In genomic region chr4:27350161-27350560, GRCh38 we compare ENCODE assay signal across 26 cellular contexts.
DNase-seq lines count a peak whose midpoint lies in the region; ATAC-seq, FAIRE-seq and TF ChIP-seq lines count a peak whose summit lies in the region.
"Had no signal": no experiment of that assay in that cellular context is flagged by ENCODE, and none has a peak within 500 bp of the region (broad histone marks: within the 10 kb centered on the region; RNA-seq: fewer than 3 reads in every experiment).

No MANE protein-coding gene starts in this region.

- dilution Hi-C loops in keratinocyte (cut with MboI; ENCODE audit: extremely low pct_ligation_motif_present, low sequenced_read_pairs): no loop called here

- H3K79me2 ChIP-seq in astrocyte (ENCODE audit: insufficient read depth, low read length): no peaks in the 10 kb centered on the region
- H3K79me2 ChIP-seq in keratinocyte (ENCODE audit: control insufficient read depth, insufficient read depth, low read length): no peaks in the 10 kb centered on the region

- H3K4me3 ChIP-seq in astrocyte (ENCODE audit: insufficient read depth, low read depth, low read length): no peak overlapping the region
- H3K4me3 ChIP-seq in keratinocyte (ENCODE audit: control insufficient read depth in 2 of 3, extremely low read depth in 1 of 3, insufficient read depth in 2 of 3, low read depth in 1 of 3, low read length in 3 of 3): no peak overlapping the region
- H3K4me3 ChIP-seq: uterus had no signal

- no peak for TF ChIP-seq CTCF in astrocyte (IDR thresholded peaks at IDR 0.05; ENCODE audit: insufficient read depth, low read depth, low read length)
- TF ChIP-seq CTCF in keratinocyte (optimal IDR thresholded peaks at IDR 0.05 in 1 of 3, IDR thresholded peaks at IDR 0.05 in 1 of 3, conservative IDR thresholded peaks at IDR 0.05 in 1 of 3; ENCODE audit: extremely low read depth in 1 of 3, insufficient read depth in 2 of 3, low read length in 3 of 3): no peak
- TF ChIP-seq CTCF in GM20000 (IDR thresholded peaks at IDR 0.05; ENCODE audit: extremely low read depth, missing control alignments): no peak

- DNase-seq in Caki2 (ENCODE audit: low read depth) (peak; percentile 30), NCI-H226 (peak; percentile 74), astrocyte (ENCODE audit: low read depth) (peak; percentile 48), keratinocyte (ENCODE audit: low read depth, low spot score) (peak; percentile 50), SK-N-DZ (ENCODE audit: low spot score) (no peak), NCI-H748 (lab: John Stamatoyannopoulos, UW; ENCODE audit: unreplicated experiment) (no peak), GM20000 (ENCODE audit: low spot score) (no peak)
- DNase-seq: ACHN; activated CD4-positive, alpha-beta T cell treated with anti-CD3 and anti-CD28 coated beads, Interleukin-2, amount 10 ng/mL, durations not matched to agents 24 days and 14 days; brain microvascular endothelial cell; cortex of kidney; foreskin melanocyte; H9; hippocampal formation; islet precursor cell; NCI-H1417; NCI-H2107; NCI-H510A; nucleus accumbens; retina; Right ventricle myocardium superior; uterus had no signal

- H4K20me1 ChIP-seq in astrocyte (ENCODE audit: insufficient read depth, low read length) (no peaks in the 10 kb centered on the region), keratinocyte (ENCODE audit: control insufficient read depth, extremely low read depth, insufficient read depth, low read length) (no peaks in the 10 kb centered on the region)

- peak overlapping the region; percentile 26 for H3K4me2 ChIP-seq in astrocyte (ENCODE audit: low read length)
- H3K4me2 ChIP-seq in keratinocyte (ENCODE audit: control insufficient read depth, extremely low read depth, insufficient read depth, low read depth, low read length): no peak overlapping the region

- H3K9me1 ChIP-seq in keratinocyte (ENCODE audit: control insufficient read depth, extremely low read depth, insufficient read depth, low read length): no peaks in the 10 kb centered on the region

- FAIRE-seq in astrocyte (lab: Jason Lieb, UNC) (no peak), keratinocyte (lab: Jason Lieb, UNC) (no peak)
- FAIRE-seq: endometrium, GM12891 had no signal

- H3K9me3 Mint-ChIP-seq in astrocyte (ENCODE audit: unreplicated experiment): peaks cover 2% of the 10 kb centered on the region
- H3K9me3 Mint-ChIP-seq: activated CD4-positive, alpha-beta T cell treated with anti-CD3 and anti-CD28 coated beads, Interleukin-2, amount 10 ng/mL, durations not matched to agents 24 days and 14 days had no signal

- H3K27ac ChIP-seq in astrocyte (ENCODE audit: low read depth, low read length) (no peak overlapping the region), keratinocyte (ENCODE audit: control insufficient read depth, insufficient read depth, low read length) (no peak overlapping the region)
- H3K27ac ChIP-seq: brain microvascular endothelial cell, uterus had no signal

- no peaks in the 10 kb centered on the region for H3K9me3 ChIP-seq in astrocyte (ENCODE audit: insufficient read depth, low read depth, low read length)
- no peaks in the 10 kb centered on the region for H3K9me3 ChIP-seq in keratinocyte (ENCODE audit: control insufficient read depth, low read depth, low read length)
- H3K9me3 ChIP-seq: uterus had no signal

- H2AFZ ChIP-seq in astrocyte (ENCODE audit: low read depth, low read length) (no peak overlapping the region), keratinocyte (ENCODE audit: control insufficient read depth, low read length) (no peak overlapping the region)

- H3K36me3 Mint-ChIP-seq in astrocyte (ENCODE audit: low read depth, unreplicated experiment): no peaks in the 10 kb centered on the region
- H3K36me3 Mint-ChIP-seq: CD14-positive monocyte had no signal

- H3K4me1 ChIP-seq in astrocyte (ENCODE audit: insufficient read depth, low read length) (peaks cover 9% of the 10 kb centered on the region), keratinocyte (ENCODE audit: control insufficient read depth, extremely low read depth, insufficient read depth, low read length) (peaks cover 8% of the 10 kb centered on the region)
- H3K4me1 ChIP-seq: uterus had no signal

- H3K36me3 ChIP-seq in astrocyte (ENCODE audit: insufficient read depth, low read length) (no peaks in the 10 kb centered on the region), keratinocyte (ENCODE audit: control insufficient read depth in 2 of 2, extremely low read depth in 1 of 2, insufficient read depth in 2 of 2, low read length in 2 of 2) (no peaks in the 10 kb centered on the region)
- H3K36me3 ChIP-seq: brain microvascular endothelial cell, uterus had no signal

- peaks cover 8% of the 10 kb centered on the region for H3K4me1 Mint-ChIP-seq in astrocyte (ENCODE audit: low read depth, unreplicated experiment)
- H3K4me1 Mint-ChIP-seq: activated CD4-positive, alpha-beta T cell treated with anti-CD3 and anti-CD28 coated beads, Interleukin-2, amount 10 ng/mL, durations not matched to agents 24 days and 14 days; CD14-positive monocyte had no signal

- ATAC-seq in GM18873 (IDR thresholded peaks at IDR 0.05; ENCODE audit: low FRiP score, unreplicated experiment): no peak

- no peaks in the 10 kb centered on the region for H3K27me3 ChIP-seq in astrocyte (ENCODE audit: insufficient read depth, low read length)
- no peaks in the 10 kb centered on the region for H3K27me3 ChIP-seq in keratinocyte (ENCODE audit: control insufficient read depth, extremely low read depth, insufficient read depth, low read length)
- H3K27me3 ChIP-seq: brain microvascular endothelial cell, uterus had no signal

- no peaks in the 10 kb centered on the region for H3K27me3 Mint-ChIP-seq in astrocyte (ENCODE audit: low read depth, unreplicated experiment)
- H3K27me3 Mint-ChIP-seq: activated CD4-positive, alpha-beta T cell treated with anti-CD3 and anti-CD28 coated beads, Interleukin-2, amount 10 ng/mL, durations not matched to agents 24 days and 14 days had no signal

- no peak overlapping the region for H3K4me3 Mint-ChIP-seq in astrocyte (ENCODE audit: unreplicated experiment)
- H3K4me3 Mint-ChIP-seq: activated CD4-positive, alpha-beta T cell treated with anti-CD3 and anti-CD28 coated beads, Interleukin-2, amount 10 ng/mL, durations not matched to agents 24 days and 14 days; CD14-positive monocyte; H9 had no signal

- peak overlapping the region; percentile 16 for H3K27ac Mint-ChIP-seq in astrocyte (ENCODE audit: unreplicated experiment)
- H3K27ac Mint-ChIP-seq: activated CD4-positive, alpha-beta T cell treated with anti-CD3 and anti-CD28 coated beads, Interleukin-2, amount 10 ng/mL, durations not matched to agents 24 days and 14 days; CD14-positive monocyte; H9 had no signal

- no peak overlapping the region for H3K9ac ChIP-seq in astrocyte (ENCODE audit: low read length)
- H3K9ac ChIP-seq in keratinocyte (ENCODE audit: control insufficient read depth, extremely low read depth, insufficient read depth, low read length): no peak overlapping the region

- in situ Hi-C loops in Caki2 (cut with HindIII; ENCODE audit: low pct_unique_long_range_greater_than_20kb, low sequenced_read_pairs): no loop called here

Comparison
In these comparisons a context has a peak if more than half of its experiments do, and no peak if none do; other contexts are left out.
1. DNase-seq: peak in Caki2 (single experiment), NCI-H226 (single experiment), astrocyte (single experiment) and keratinocyte (single experiment); none in SK-N-DZ (single experiment), NCI-H748 (single experiment) and GM20000 (single experiment).